Comparison of ENCODE assay signal across 16 cellular contexts in the genomic region with DNA sequence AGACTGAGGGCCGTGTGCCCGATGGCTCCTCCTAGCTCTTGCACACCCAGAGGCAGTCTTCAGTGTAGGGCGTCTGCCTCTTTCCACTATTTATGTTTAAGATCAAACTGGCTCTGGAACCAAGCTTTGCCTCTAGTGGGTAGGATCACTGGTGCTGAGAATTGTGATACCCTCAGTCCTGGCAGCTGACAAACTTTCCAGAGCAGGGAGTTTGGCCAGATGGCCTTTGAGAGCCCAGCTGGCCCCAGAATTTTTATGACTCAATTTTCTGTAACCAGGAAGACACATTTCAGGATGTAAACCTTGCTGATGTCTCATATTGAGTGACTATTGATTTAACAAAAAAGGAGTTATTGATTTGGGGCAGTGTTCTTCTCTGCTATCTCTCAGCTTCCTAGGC. TPM values are rescaled to one million over a fixed set of nuclear protein-coding genes. Genes with fewer than 3 reads are reported as not detected.
DNase-seq lines count a peak whose midpoint lies in the region; ATAC-seq and TF ChIP-seq lines count a peak whose summit lies in the region.
"Had no signal": no experiment of that assay in that cellular context is flagged by ENCODE, and none has a peak within 500 bp of the region (broad histone marks: within the 10 kb centered on the region; RNA-seq: fewer than 3 reads in every experiment).

No MANE protein-coding gene starts in this region.

- no peak for DNase-seq in Caco-2
- peak; percentile 33 for DNase-seq in NCI-H1694 (lab: John Stamatoyannopoulos, UW)
- peak; percentile 38 for DNase-seq in dermis blood vessel endothelial cell
- peak; percentile 16 for DNase-seq in mucosa of gallbladder (ENCODE audit: low spot score)
- no peak for DNase-seq in omental fat pad (ENCODE audit: low spot score)
- DNase-seq in NCI-H526 (lab: John Stamatoyannopoulos, UW) = no peak
- DNase-seq: activated CD4-positive, alpha-beta T cell treated with anti-CD3 and anti-CD28 coated beads for 48 hours; dorsolateral prefrontal cortex; midbrain; NCI-H1048; ovary; trophoblast cell had no signal

- POLR2A ChIA-PET in Caco-2 (lab: Charles Lee) = no interaction called here

- TF ChIP-seq CTCF in Caco-2 (IDR thresholded peaks at IDR 0.05; ENCODE audit: insufficient read depth in 1 of 2, low read depth in 1 of 2, low read length in 1 of 2, severe bottlenecking in 1 of 2, unreplicated experiment in 1 of 2) (no peak), omental fat pad (IDR thresholded peaks at IDR 0.05) (no peak)

- H3K27me3 Mint-ChIP-seq in Caco-2 (ENCODE audit: insufficient read depth, unreplicated experiment) = no peaks in the 10 kb centered on the region

- H3K27ac Mint-ChIP-seq in Caco-2 (ENCODE audit: unreplicated experiment) = peak overlapping the region; percentile 94

- peak overlapping the region; percentile 42 for H3K4me3 Mint-ChIP-seq in Caco-2 (ENCODE audit: unreplicated experiment)

- H3K36me3 ChIP-seq in Caco-2 (ENCODE audit: control insufficient read depth, insufficient read depth, low read length) = no peaks in the 10 kb centered on the region
- H3K36me3 ChIP-seq: ovary had no signal

- peaks cover 28% of the 10 kb centered on the region for H3K4me1 ChIP-seq in Caco-2

- no peaks in the 10 kb centered on the region for H3K27me3 ChIP-seq in Caco-2 (replicated peaks; ENCODE audit: control insufficient read depth, insufficient read depth, low read length)
- H3K27me3 ChIP-seq: dorsolateral prefrontal cortex, ovary had no signal

- H3K4me1 Mint-ChIP-seq in Caco-2 (ENCODE audit: low read depth, unreplicated experiment) = peaks cover 40% of the 10 kb centered on the region

- ATAC-seq in omental fat pad (ENCODE audit: low FRiP score) (no peak), HG02852 (IDR thresholded peaks at IDR 0.05; ENCODE audit: unreplicated experiment) (no peak), HG02642 (IDR thresholded peaks at IDR 0.05; ENCODE audit: poor library complexity, unreplicated experiment) (no peak)
- ATAC-seq: GM12878, Panc1 had no signal

- peaks cover 13% of the 10 kb centered on the region for H3K36me3 Mint-ChIP-seq in Caco-2 (ENCODE audit: insufficient read depth, unreplicated experiment)

- no peaks in the 10 kb centered on the region for H3K9me3 Mint-ChIP-seq in Caco-2 (ENCODE audit: unreplicated experiment)

- BruUV-seq in Caco-2 (replicated peaks; lab: Mats Ljungman, UMichigan) = no TSS peak

- no peaks in the 10 kb centered on the region for H3K9me3 ChIP-seq in Caco-2
- H3K9me3 ChIP-seq: ovary had no signal

- CTCF ChIA-PET in Caco-2 (lab: Charles Lee) = no interaction called here

- no peak overlapping the region for H3K4me3 ChIP-seq in Caco-2 (ENCODE audit: low read depth, low read length)
- H3K4me3 ChIP-seq: dorsolateral prefrontal cortex, GM12878, ovary had no signal

- intact Hi-C loops in Caco-2 (cut with micrococcal nuclease; ENCODE audit: unreplicated experiment) = loop anchor here (5.0 kb wide), 1 partner anchor 40 kb away; no protein-coding TSS in a partner anchor

RNA-seq across cellular contexts. Expression of a gene that starts 6.7 kb away (rescaled TPM):
- 50.0 and 57.2 TPM in 2 replicates for total RNA-seq in Caco-2 (2022)
- total RNA-seq in dermis blood vessel endothelial cell = 25.7 and 37.4 TPM in 2 replicates
- total RNA-seq in mucosa of gallbladder = 109 TPM
- total RNA-seq in omental fat pad = 100 to 1,000 TPM; 118 to 175 (median 140) TPM

Comparison
In these comparisons a context has a peak if more than half of its experiments do, and no peak if none do; other contexts are left out.
1. DNase-seq: peak in NCI-H1694 (single experiment), dermis blood vessel endothelial cell (single experiment) and mucosa of gallbladder (single experiment); none in Caco-2 (0 of 2), omental fat pad (single experiment) and NCI-H526 (0 of 2).